Comparison of ENCODE assay signal across 29 cellular contexts in genomic region chr1:13967707-13968106, GRCh38.
"Had no signal": no experiment of that assay in that cellular context is flagged by ENCODE, and none has a peak within 500 bp of the region (broad histone marks: within the 10 kb centered on the region; RNA-seq: fewer than 3 reads in every experiment).

No MANE protein-coding gene starts in this region.

- H3K27ac ChIP-seq: ascending aorta, body of pancreas, coronary artery, RWPE1, SJCRH30 had no signal

- H3K4me2 ChIP-seq: SK-N-SH had no signal

- H3K4me1 ChIP-seq: ascending aorta, body of pancreas, SJCRH30 had no signal

- H3K9me3 ChIP-seq: SJCRH30, SK-N-SH had no signal

- DNase-seq: activated CD4-positive, alpha-beta T cell treated with anti-CD3 and anti-CD28 coated beads, Interleukin-2, amount 50 U/mL, for 1 hour; activated CD4-positive, CD25-positive, alpha-beta regulatory T cell; activated CD8-positive, alpha-beta memory T cell treated with anti-CD3 and anti-CD28 coated beads, Interleukin-2, amount 50 U/mL, for 48 hours; activated CD8-positive, alpha-beta T cell treated with anti-CD3 and anti-CD28 coated beads for 36 hours; activated effector memory CD4-positive, alpha-beta T cell treated with Interleukin-2 at 50 U/mL for 16 hours; activated naive CD4-positive, alpha-beta T cell; activated naive CD8-positive, alpha-beta T cell treated with anti-CD3 and anti-CD28 coated beads, Interleukin-2, amount 50 U/mL, for 24 hours; activated T-cell treated with anti-CD3 and anti-CD28 coated beads, Interleukin-2, amount 50 U/mL, for 1 hour; amniotic stem cell; body of pancreas; central memory CD4-positive, alpha-beta T cell; NCI-H1048; NCI-H1694; NCI-H2029; NCI-H2107; NCI-H2227 treated with DMSO at 0.1 percent for 48 hours; NCI-H510A; NCI-H69; NK-92 treated with Interleukin-12 subunit alpha and Interleukin-12 subunit beta, amount 100 ng/mL, for 24 hours; OCI-M1; Right ventricle myocardium superior; SJCRH30; SK-N-SH; T-helper 1 cell had no signal

- H3K27me3 ChIP-seq: ascending aorta, body of pancreas had no signal

- H3K36me3 ChIP-seq: ascending aorta, SJCRH30 had no signal

- ATAC-seq: activated CD8-positive, alpha-beta T cell treated with anti-CD3 and anti-CD28 coated beads for 36 hours; activated naive CD4-positive, alpha-beta T cell treated with anti-CD3 and anti-CD28 coated beads, Interleukin-2, amount 50 U/mL, for 72 hours; activated naive CD8-positive, alpha-beta T cell treated with anti-CD3 and anti-CD28 coated beads, Interleukin-2, amount 50 U/mL, for 24 hours; body of pancreas; Panc1 had no signal

- H3K9ac ChIP-seq: SK-N-SH had no signal

- H3K4me3 ChIP-seq: ascending aorta, body of pancreas, coronary artery, SJCRH30 had no signal
